9 cellular contexts compared by ENCODE assay signal in genomic region chr2:176106636-176107539, GRCh38. TPM values are rescaled to one million over a fixed set of nuclear protein-coding genes. Genes with fewer than 3 reads are reported as not detected.
A peak's percentile ranks its signal among the peaks of the same experiment; 100 is the strongest.
DNase-seq lines count a peak whose midpoint lies in the region; ATAC-seq, FAIRE-seq and TF ChIP-seq lines count a peak whose summit lies in the region.
"Had no signal": no experiment of that assay in that cellular context is flagged by ENCODE, and none has a peak within 500 bp of the region (broad histone marks: within the 10 kb centered on the region; RNA-seq: fewer than 3 reads in every experiment).

HOXD11 (plus strand) TSS chr2:176107280; CDS start chr2:176107356, 76 bp downstream.

- intact Hi-C loops in gastrocnemius medialis (cut with DNase I; ENCODE audit: low total_unique reads) (no loop called here), dorsolateral prefrontal cortex (cut with DNase I) (no loop called here)

- no peak for TF ChIP-seq POLR2A in gastrocnemius medialis (IDR thresholded peaks at IDR 0.05)

- TF ChIP-seq CTCF in fibroblast of mammary gland (conservative IDR thresholded peaks at IDR 0.05; ENCODE audit: control insufficient read depth, insufficient read depth, low read depth, low read length): no peak
- no peak for TF ChIP-seq CTCF in gastrocnemius medialis (IDR thresholded peaks at IDR 0.05 in 4 of 5, conservative IDR thresholded peaks at IDR 0.05 in 1 of 5)
- TF ChIP-seq CTCF in dorsolateral prefrontal cortex (IDR thresholded peaks at IDR 0.05 in 54 of 56, conservative IDR thresholded peaks at IDR 0.05 in 2 of 56; ENCODE audit: low read depth in 1 of 56, partially characterized antibody in 56 of 56): no peak

- peak; percentile 37 to 51 for ATAC-seq in gastrocnemius medialis
- ATAC-seq in HG02840 (IDR thresholded peaks at IDR 0.05; ENCODE audit: low FRiP score, unreplicated experiment): no peak

- no peaks in the 10 kb centered on the region for H3K36me3 ChIP-seq in gastrocnemius medialis

- peaks cover 14 to 16% of the 10 kb centered on the region in 2 donors for H3K4me1 ChIP-seq in gastrocnemius medialis

- no peak within 1 kb of the TSS for H3K27ac ChIP-seq in gastrocnemius medialis
- no peak within 1 kb of the TSS for H3K27ac ChIP-seq in dorsolateral prefrontal cortex

- DNase-seq in A172 (ENCODE audit: low spot score) (peak; percentile 76), HEK293T (ENCODE audit: extremely low spot score) (peak; percentile 81), RCC 7860 (ENCODE audit: low spot score) (peak; percentile 61), fibroblast of mammary gland (ENCODE audit: low read depth) (peak; percentile 72), gastrocnemius medialis (no peak), medulla oblongata (ENCODE audit: extremely low spot score) (no peak), dorsolateral prefrontal cortex (no peak)

- peaks cover 92 to 96% (median 96%) of the 10 kb centered on the region in 3 donors for H3K27me3 ChIP-seq in gastrocnemius medialis
- H3K27me3 ChIP-seq in dorsolateral prefrontal cortex: peaks cover 29 to 99% (median 98%) of the 10 kb centered on the region in 45 donors

- H3K4me3 ChIP-seq in fibroblast of mammary gland (ENCODE audit: control insufficient read depth, low read depth, low read length) (peak within 1 kb of the TSS; percentile 13), gastrocnemius medialis (peak within 1 kb of the TSS; percentile 34 to 52 (median 40)), dorsolateral prefrontal cortex (peak within 1 kb of the TSS in 12 of 59 donors; percentile 2 to 42 (median 15))

- in situ Hi-C loops in gastrocnemius medialis (cut with MboI; ENCODE audit: low sequenced_read_pairs in 4 of 4): loop anchor here in 2 of 4 donors (25.0 kb wide), 1 partner anchor 705 kb away; no protein-coding TSS in a partner anchor

- CTCF ChIA-PET in HEK293T (lab: Yijun Ruan, JAX): no interaction called here

- no peaks in the 10 kb centered on the region for H3K9me3 ChIP-seq in gastrocnemius medialis

- POLR2A ChIA-PET in HEK293T (lab: Yijun Ruan, JAX): interaction anchor here (1.3 to 5.7 kb wide), 6 partner anchors 12 to 300 kb away, joined by 3 to 117 read pairs (median 14); partner anchors contain the start of genes HOXD13 and HOXD8

- FAIRE-seq in RCC 7860 (lab: Jason Lieb, UNC): no peak

TF ChIP-seq in HEK293T, 16 proteins besides CTCF, POLR2A, EP300 and RAD21:
- TF ChIP-seq FOXM1 (IDR thresholded peaks at IDR 0.05; ENCODE audit: borderline replicate concordance) (peak; percentile 54; the same call in 1 of the 2 replicates), PKNOX1 (IDR thresholded peaks at IDR 0.05) (peak; percentile 97), L3MBTL2 (conservative IDR thresholded peaks at IDR 0.05) (peak; percentile 56; the same call in 1 of the 2 replicates), ELF4 (IDR thresholded peaks at IDR 0.05) (no peak), CTBP1 (IDR thresholded peaks at IDR 0.05; ENCODE audit: borderline replicate concordance) (peak; percentile 96), ARNT (IDR thresholded peaks at IDR 0.05) (peak; percentile 89), FOXK2 (IDR thresholded peaks at IDR 0.05) (no peak), LEF1 (IDR thresholded peaks at IDR 0.05; ENCODE audit: borderline replicate concordance) (peak; percentile 90; the same call in 1 of the 2 replicates)

RNA-seq across cellular contexts. Expression of gene HOXD11, which starts in this region (rescaled TPM):
- 17.3 and 23.9 TPM in 2 replicates for total RNA-seq in A172 (2014; rRNA removed; shearing (Covaris generic))
- total RNA-seq in gastrocnemius medialis (under 1 TPM in 1 of 4 donors, not detected in 3; 0.24 TPM), dorsolateral prefrontal cortex (not detected)
- total RNA-seq: activated naive CD4-positive, alpha-beta T cell treated with anti-CD3 and anti-CD28 coated beads, Interleukin-2, amount 50 U/mL, for 72 hours had no signal

Comparison
In these comparisons a context has a peak if more than half of its experiments do, and no peak if none do; other contexts are left out.
1. RNA of gene HOXD11 (total RNA-seq): 17.3 to 23.9 TPM in A172; 0.24 TPM in gastrocnemius medialis and not detected in dorsolateral prefrontal cortex; every median in the first group is over 10 times any median in the second.
2. Peak in ATAC-seq and H3K4me3 ChIP-seq in gastrocnemius medialis; RNA of the gene not detected or under 1 TPM.
3. DNase-seq: peak in A172 (single experiment), HEK293T (single experiment), RCC 7860 (single experiment) and fibroblast of mammary gland (single experiment); none in gastrocnemius medialis (0 of 2), medulla oblongata (single experiment) and dorsolateral prefrontal cortex (0 of 10).